Comparison of ENCODE assay signal across 20 cellular contexts in genomic region chr1:212853658-212854057, GRCh38. TPM values are rescaled to one million over a fixed set of nuclear protein-coding genes. Genes with fewer than 3 reads are reported as not detected.
DNase-seq lines count a peak whose midpoint lies in the region; ATAC-seq, FAIRE-seq and TF ChIP-seq lines count a peak whose summit lies in the region.
"Had no signal": no experiment of that assay in that cellular context is flagged by ENCODE, and none has a peak within 500 bp of the region (broad histone marks: within the 10 kb centered on the region; RNA-seq: fewer than 3 reads in every experiment).

No MANE protein-coding gene starts in this region.

- H3K4me3 ChIP-seq in A549 = no peak overlapping the region
- H3K4me3 ChIP-seq in kidney (ENCODE audit: low read length in 2 of 2) = no peak overlapping the region
- no peak overlapping the region for H3K4me3 ChIP-seq in osteoblast (ENCODE audit: insufficient read depth, low read length)
- no peak overlapping the region for H3K4me3 ChIP-seq in thyroid gland (replicated peaks in 1 of 3)
- H3K4me3 ChIP-seq: GM23248 had no signal

- TF ChIP-seq EP300 in A549 (IDR thresholded peaks at IDR 0.05) = no peak

- H3K27ac Mint-ChIP-seq in chondrocyte (ENCODE audit: unreplicated experiment) = no peak overlapping the region

- peak; percentile 56 for FAIRE-seq in A549 (lab: Jason Lieb, UNC)
- FAIRE-seq in kidney (lab: Jason Lieb, UNC) = peak; percentile 73
- FAIRE-seq: GM12892 had no signal

- CTCF ChIA-PET in A549 (lab: Yijun Ruan, JAX) = interaction anchor here (1.1 kb wide), 1 partner anchor 38 kb away, joined by 5 read pairs; no protein-coding TSS in a partner anchor

- H3K79me2 ChIP-seq in osteoblast (ENCODE audit: insufficient read depth, low read length) = peaks cover 6% of the 10 kb centered on the region

- H4K20me1 ChIP-seq in osteoblast (ENCODE audit: insufficient read depth, low read length) = no peaks in the 10 kb centered on the region

- peak; percentile 28 to 32 for ATAC-seq in A549

- TF ChIP-seq CTCF in A549 (IDR thresholded peaks at IDR 0.05) (no peak), kidney (IDR thresholded peaks at IDR 0.05; ENCODE audit: borderline replicate concordance, extremely low read depth, insufficient read depth) (no peak), osteoblast (IDR thresholded peaks at IDR 0.05; ENCODE audit: extremely low read depth, low read depth, low read length) (no peak), chondrocyte (IDR thresholded peaks at IDR 0.05) (no peak), thyroid gland (IDR thresholded peaks at IDR 0.05) (no peak)

- H3K4me1 ChIP-seq in A549 = peaks cover 37% of the 10 kb centered on the region
- H3K4me1 ChIP-seq in kidney (ENCODE audit: control insufficient read depth in 1 of 2, insufficient read depth in 1 of 2, low read depth in 1 of 2, low read length in 2 of 2) = peaks cover 0 to 7% of the 10 kb centered on the region in 2 donors
- H3K4me1 ChIP-seq in osteoblast (ENCODE audit: insufficient read depth, low read length) = peaks cover 3% of the 10 kb centered on the region
- H3K4me1 ChIP-seq in thyroid gland = peaks cover under 1 to 3% of the 10 kb centered on the region in 2 donors

- H3K4me2 ChIP-seq in A549 (peak overlapping the region; percentile 63), osteoblast (ENCODE audit: insufficient read depth, low read length) (no peak overlapping the region)
- H3K4me2 ChIP-seq: SK-N-SH had no signal

- H3K36me3 ChIP-seq in kidney (ENCODE audit: control insufficient read depth in 1 of 2, insufficient read depth in 2 of 2, low read length in 2 of 2) = no peaks in the 10 kb centered on the region
- no peaks in the 10 kb centered on the region for H3K36me3 ChIP-seq in osteoblast (ENCODE audit: insufficient read depth, low read length)
- no peaks in the 10 kb centered on the region for H3K36me3 ChIP-seq in thyroid gland

- peaks cover 4% of the 10 kb centered on the region; the same call in 2 of the 3 replicates for H3K9me3 ChIP-seq in A549
- no peaks in the 10 kb centered on the region for H3K9me3 ChIP-seq in kidney (ENCODE audit: control insufficient read depth in 1 of 2, low read length in 2 of 2)
- H3K9me3 ChIP-seq in osteoblast (ENCODE audit: low read depth, low read length) = no peaks in the 10 kb centered on the region
- no peaks in the 10 kb centered on the region for H3K9me3 ChIP-seq in thyroid gland
- H3K9me3 ChIP-seq: SK-N-SH had no signal

- 3% methylated on average over 5 of the region's 5 CpGs for WGBS in A549 (ENCODE audit: missing lambda C conversion rate)
- 91 to 97% methylated on average over 5 of the region's 5 CpGs for WGBS in thyroid gland, 2 donors

- TF ChIP-seq POLR2A in A549 (IDR thresholded peaks at IDR 0.05; ENCODE audit: low read length) = no peak
- TF ChIP-seq POLR2A in thyroid gland (IDR thresholded peaks at IDR 0.05) = no peak

- 0 out of 5 replicates have a peak, but pooled peaks have one; percentile 3 to 20 for TF ChIP-seq RAD21 in A549 (conservative IDR thresholded peaks at IDR 0.05 in 1 of 2, IDR thresholded peaks at IDR 0.05 in 1 of 2)

- intact Hi-C loops in kidney (cut with DNase I) (no loop called here), thyroid gland (cut with DNase I) (loop anchor here (10.0 kb wide), 1 partner anchor 59 kb away; the partner anchor contains the start of genes NSL1 and TATDN3)

- H3K4me1 Mint-ChIP-seq in chondrocyte (ENCODE audit: low read depth) = peaks cover 3% of the 10 kb centered on the region

- DNase-seq in A549 (ENCODE audit: low read depth in 1 of 2, low spot score in 1 of 2) (peak; percentile 71 to 94), LoVo (ENCODE audit: low spot score) (peak; percentile 41), kidney (no peak), osteoblast (ENCODE audit: insufficient read length, low spot score, missing footprints) (peak; percentile 44), chondrocyte (ENCODE audit: low spot score) (no peak), thyroid gland (no peak), NCI-H2107 (lab: John Stamatoyannopoulos, UW) (no peak)
- DNase-seq: AML-193; CD4-positive, CD25-positive, alpha-beta regulatory T cell; DND-41; GDM1; GM23248; NCI-H1417 treated with DMSO at 0.1 percent for 48 hours; NCI-H2029 treated with DMSO at 0.1 percent for 48 hours; NCI-H345; NCI-H69; Right ventricle myocardium superior; SK-N-SH had no signal

- H3K36me3 Mint-ChIP-seq in chondrocyte (ENCODE audit: low read depth) = no peaks in the 10 kb centered on the region

- H3K4me3 Mint-ChIP-seq in chondrocyte (ENCODE audit: unreplicated experiment) = no peak overlapping the region

- H2AFZ ChIP-seq in osteoblast (ENCODE audit: low read length) = no peak overlapping the region
- H2AFZ ChIP-seq: GM23248 had no signal

- peak overlapping the region; percentile 61 to 72; a peak in 5 of 6 replicates for H3K27ac ChIP-seq in A549
- no peak overlapping the region for H3K27ac ChIP-seq in kidney (ENCODE audit: low read depth in 2 of 2, low read length in 2 of 2)
- no peak overlapping the region for H3K27ac ChIP-seq in osteoblast (ENCODE audit: low read depth, low read length)
- no peak overlapping the region for H3K27ac ChIP-seq in thyroid gland
- H3K27ac ChIP-seq: GM23248, HL-60 had no signal

- H3K27me3 Mint-ChIP-seq in chondrocyte (ENCODE audit: low read depth) = no peaks in the 10 kb centered on the region
- H3K27me3 Mint-ChIP-seq: CD4-positive, CD25-positive, alpha-beta regulatory T cell had no signal

- POLR2A ChIA-PET in A549 (lab: Yijun Ruan, JAX) = no interaction called here

- H3K9ac ChIP-seq in kidney (ENCODE audit: low read length in 2 of 2) = no peak overlapping the region
- H3K9ac ChIP-seq: GM23248, SK-N-SH had no signal

- no peaks in the 10 kb centered on the region for H3K9me3 Mint-ChIP-seq in chondrocyte (ENCODE audit: low read depth)

- H3K27me3 ChIP-seq in osteoblast (ENCODE audit: insufficient read depth, low read length) (no peaks in the 10 kb centered on the region), thyroid gland (no peaks in the 10 kb centered on the region)

TF ChIP-seq in A549, 52 proteins besides CTCF, POLR2A, EP300 and RAD21 (continues in another document):
- no peak for TF ChIP-seq ESRRA (IDR thresholded peaks at IDR 0.05; ENCODE audit: borderline replicate concordance, low read length)
- TF ChIP-seq CHD2 (IDR thresholded peaks at IDR 0.05; ENCODE audit: low read length, partially characterized antibody) = no peak
- TF ChIP-seq HOXA7 (CRISPR knock-in tag; IDR thresholded peaks at IDR 0.05) = no peak
- no peak for TF ChIP-seq POLR2AphosphoS2 (conservative IDR thresholded peaks at IDR 0.05; ENCODE audit: low read length)
- no peak for TF ChIP-seq EHF (CRISPR knock-in tag; IDR thresholded peaks at IDR 0.05)
- TF ChIP-seq ZSCAN20 (CRISPR knock-in tag; IDR thresholded peaks at IDR 0.05) = no peak
- no peak for TF ChIP-seq RNF2 (IDR thresholded peaks at IDR 0.05; ENCODE audit: borderline replicate concordance, low read depth)
- TF ChIP-seq, protein P1, sequence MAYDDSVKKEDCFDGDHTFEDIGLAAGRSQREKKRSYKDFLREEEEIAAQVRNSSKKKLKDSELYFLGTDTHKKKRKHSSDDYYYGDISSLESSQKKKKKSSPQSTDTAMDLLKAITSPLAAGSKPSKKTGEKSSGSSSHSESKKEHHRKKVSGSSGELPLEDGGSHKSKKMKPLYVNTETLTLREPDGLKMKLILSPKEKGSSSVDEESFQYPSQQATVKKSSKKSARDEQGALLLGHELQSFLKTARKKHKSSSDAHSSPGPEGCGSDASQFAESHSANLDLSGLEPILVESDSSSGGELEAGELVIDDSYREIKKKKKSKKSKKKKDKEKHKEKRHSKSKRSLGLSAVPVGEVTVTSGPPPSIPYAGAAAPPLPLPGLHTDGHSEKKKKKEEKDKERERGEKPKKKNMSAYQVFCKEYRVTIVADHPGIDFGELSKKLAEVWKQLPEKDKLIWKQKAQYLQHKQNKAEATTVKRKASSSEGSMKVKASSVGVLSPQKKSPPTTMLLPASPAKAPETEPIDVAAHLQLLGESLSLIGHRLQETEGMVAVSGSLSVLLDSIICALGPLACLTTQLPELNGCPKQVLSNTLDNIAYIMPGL (CRISPR knock-in tag; IDR thresholded peaks at IDR 0.05; ENCODE audit: borderline replicate concordance) = no peak
- no peak for TF ChIP-seq MAZ (IDR thresholded peaks at IDR 0.05; ENCODE audit: borderline replicate concordance, low read depth, low read length)
- TF ChIP-seq KDM1A (IDR thresholded peaks at IDR 0.05; ENCODE audit: low read depth) = no peak
- no peak for TF ChIP-seq FOXS1 (CRISPR knock-in tag; IDR thresholded peaks at IDR 0.05)
- TF ChIP-seq RARB (CRISPR knock-in tag; IDR thresholded peaks at IDR 0.05) = no peak
- TF ChIP-seq NPAS2 (CRISPR knock-in tag; IDR thresholded peaks at IDR 0.05; ENCODE audit: borderline replicate concordance) = no peak
- TF ChIP-seq JUN (IDR thresholded peaks at IDR 0.05) = peak in 1 of 2 experiments; percentile 37; a peak in 2 of 5 replicates
- TF ChIP-seq CBX8 (IDR thresholded peaks at IDR 0.05) = no peak
- no peak for TF ChIP-seq PHF8 (IDR thresholded peaks at IDR 0.05; ENCODE audit: borderline replicate concordance, low read depth)
- TF ChIP-seq HES2 (IDR thresholded peaks at IDR 0.05) = no peak
- TF ChIP-seq KDM5A (IDR thresholded peaks at IDR 0.05) = no peak

RNA-seq across cellular contexts. Expression of gene FLVCR1, which starts 4.4 kb away (rescaled TPM):
- polyA plus RNA-seq in A549 (2011; rRNA removed) = 13.7 and 15.4 TPM in 2 replicates
- polyA plus RNA-seq in A549 (2012; cell fraction: cytosol; rRNA removed) = 6.6 and 8.7 TPM in 2 replicates
- polyA plus RNA-seq in A549 (2012; cell fraction: nucleus; rRNA removed) = 11.5 and 11.7 TPM in 2 replicates
- polyA plus RNA-seq in A549 (2017; fragmentation: RNase III; extraction: RNeasy Plus Mini Kit Qiagen cat#74134 plus additional on column Dnase treatment) = 12.0 to 14.9 TPM (median 14.9 TPM) in 3 replicates
- 26.4 and 27.0 TPM in 2 replicates for polyA minus RNA-seq in A549 (2011; rRNA and poly(A)+ RNA removed)
- 6.8 TPM for total RNA-seq in kidney
- polyA plus RNA-seq in kidney (ENCODE audit: insufficient read depth, low read depth, low replicate concordance) = 2.9 TPM
- 5.4 and 11.2 TPM in 2 replicates for total RNA-seq in osteoblast
- total RNA-seq in chondrocyte = 4.4 to 5.4 TPM (median 5.4 TPM) in 3 replicates
- 1 to 10 TPM; 7.8 to 8.9 (median 8.2) TPM for total RNA-seq in thyroid gland

RNA-seq across cellular contexts. Expression of gene SPATA45, which starts 6.2 kb away (rescaled TPM):
- polyA plus RNA-seq in A549 (2011; rRNA removed) (0.18 and 0.33 TPM in 2 replicates), A549 (2017; fragmentation: RNase III; extraction: RNeasy Plus Mini Kit Qiagen cat#74134 plus additional on column Dnase treatment) (not detected in 3 replicates), kidney (ENCODE audit: insufficient read depth, low read depth, low replicate concordance) (not detected)
- not detected in 2 replicates for polyA plus RNA-seq in A549 (2012; cell fraction: cytosol; rRNA removed)
- polyA plus RNA-seq in A549 (2012; cell fraction: nucleus; rRNA removed) = not detected in 2 replicates
- not detected in 2 replicates for polyA minus RNA-seq in A549 (2011; rRNA and poly(A)+ RNA removed)
- total RNA-seq in kidney (0.57 TPM), osteoblast (not detected in 2 replicates), chondrocyte (0.47 to 1.3 TPM in 2 of 3 replicates, not detected in the other), thyroid gland (not detected)
- total RNA-seq: CD4-positive, CD25-positive, alpha-beta regulatory T cell; GM23248; Right ventricle myocardium superior had no signal
- polyA plus RNA-seq: GM23248, SK-N-SH had no signal

Comparison
In these comparisons a context has a peak if more than half of its experiments do, and no peak if none do; other contexts are left out.
1. DNase-seq: peak in A549 (2 of 2), LoVo (single experiment) and osteoblast (single experiment); none in kidney (single experiment), chondrocyte (single experiment), thyroid gland (0 of 2) and NCI-H2107 (single experiment).
2. H3K27ac ChIP-seq: peak in A549 (2 of 2); none in kidney (0 of 2), osteoblast (single experiment) and thyroid gland (0 of 3).